17 cellular contexts compared by ENCODE assay signal in the genomic region with DNA sequence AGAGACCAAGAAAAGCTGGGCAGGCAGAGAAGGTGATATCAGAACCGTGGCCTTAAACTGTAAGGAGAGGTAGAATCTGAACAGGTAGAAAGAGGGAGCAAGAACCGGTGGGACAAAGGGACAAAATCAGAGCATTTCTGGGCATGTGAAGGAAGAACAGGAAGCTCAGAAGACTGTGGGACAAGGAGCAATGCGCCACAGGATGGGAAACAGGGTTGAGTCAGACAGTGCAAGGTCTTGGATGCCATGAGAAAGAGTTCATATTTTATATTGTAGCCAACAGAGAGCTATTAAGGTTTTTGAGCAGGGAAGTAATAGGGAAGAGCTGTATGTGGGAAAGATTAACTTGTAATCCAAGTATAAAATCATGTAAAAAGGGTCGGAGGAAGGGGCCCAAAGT.
DNase-seq lines count a peak whose midpoint lies in the region; ATAC-seq, FAIRE-seq and TF ChIP-seq lines count a peak whose summit lies in the region.
"Had no signal": no experiment of that assay in that cellular context is flagged by ENCODE, and none has a peak within 500 bp of the region (broad histone marks: within the 10 kb centered on the region; RNA-seq: fewer than 3 reads in every experiment).

No MANE protein-coding gene starts in this region.

- TF ChIP-seq CTCF in astrocyte (IDR thresholded peaks at IDR 0.05; ENCODE audit: insufficient read depth, low read depth, low read length) (no peak), keratinocyte (optimal IDR thresholded peaks at IDR 0.05 in 1 of 3, IDR thresholded peaks at IDR 0.05 in 1 of 3, conservative IDR thresholded peaks at IDR 0.05 in 1 of 3; ENCODE audit: extremely low read depth in 1 of 3, insufficient read depth in 2 of 3, low read length in 3 of 3) (no peak)

- no peaks in the 10 kb centered on the region for H3K27me3 Mint-ChIP-seq in astrocyte (ENCODE audit: low read depth, unreplicated experiment)

- H3K9me1 ChIP-seq in keratinocyte (ENCODE audit: control insufficient read depth, extremely low read depth, insufficient read depth, low read length), result no peaks in the 10 kb centered on the region

- H3K4me3 Mint-ChIP-seq in astrocyte (ENCODE audit: unreplicated experiment), result peak overlapping the region; percentile 18
- H3K4me3 Mint-ChIP-seq: activated CD4-positive, alpha-beta T cell treated with anti-CD3 and anti-CD28 coated beads, Interleukin-2, amount 10 ng/mL, durations not matched to agents 7 days and 5 days; activated T-cell treated with anti-CD3 and anti-CD28 coated beads, Interleukin-2, amount 50 U/mL, for 72 hours; CD8-positive, alpha-beta T cell had no signal

- no peak for ATAC-seq in GM21825 (IDR thresholded peaks at IDR 0.05; ENCODE audit: unreplicated experiment)
- ATAC-seq: activated T-cell treated with anti-CD3 and anti-CD28 coated beads, Interleukin-2, amount 50 U/mL, for 72 hours; CD8-positive, alpha-beta T cell had no signal

- no peaks in the 10 kb centered on the region for H3K9me3 Mint-ChIP-seq in astrocyte (ENCODE audit: unreplicated experiment)
- H3K9me3 Mint-ChIP-seq: activated CD4-positive, alpha-beta T cell treated with anti-CD3 and anti-CD28 coated beads, Interleukin-2, amount 10 ng/mL, durations not matched to agents 7 days and 5 days; CD8-positive, alpha-beta T cell had no signal

- H3K79me2 ChIP-seq in astrocyte (ENCODE audit: insufficient read depth, low read length) (no peaks in the 10 kb centered on the region), keratinocyte (ENCODE audit: control insufficient read depth, insufficient read depth, low read length) (no peaks in the 10 kb centered on the region)

- H3K36me3 Mint-ChIP-seq in astrocyte (ENCODE audit: low read depth, unreplicated experiment), result peaks cover 2% of the 10 kb centered on the region
- H3K36me3 Mint-ChIP-seq: CD8-positive, alpha-beta T cell had no signal

- no peak for FAIRE-seq in astrocyte (lab: Jason Lieb, UNC)
- FAIRE-seq in keratinocyte (lab: Jason Lieb, UNC), result peak; percentile 56
- FAIRE-seq: frontal cortex had no signal

- peak overlapping the region; percentile 62 for H3K4me2 ChIP-seq in astrocyte (ENCODE audit: low read length)
- no peak overlapping the region for H3K4me2 ChIP-seq in keratinocyte (ENCODE audit: control insufficient read depth, extremely low read depth, insufficient read depth, low read depth, low read length)

- peak overlapping the region; percentile 59 for H3K27ac Mint-ChIP-seq in astrocyte (ENCODE audit: unreplicated experiment)
- H3K27ac Mint-ChIP-seq: activated CD4-positive, alpha-beta T cell treated with anti-CD3 and anti-CD28 coated beads, Interleukin-2, amount 10 ng/mL, durations not matched to agents 7 days and 5 days; CD8-positive, alpha-beta T cell had no signal

- no peak overlapping the region for H3K9ac ChIP-seq in astrocyte (ENCODE audit: low read length)
- H3K9ac ChIP-seq in keratinocyte (ENCODE audit: control insufficient read depth, extremely low read depth, insufficient read depth, low read length), result no peak overlapping the region
- H3K9ac ChIP-seq in subcutaneous abdominal adipose tissue (ENCODE audit: low read length in 5 of 5), result peak overlapping the region in 2 of 5 donors; percentile 0 to 13

- DNase-seq in GM03348 (ENCODE audit: low spot score) (peak; percentile 39), astrocyte (ENCODE audit: low read depth) (peak; percentile 29), keratinocyte (ENCODE audit: low read depth, low spot score) (no peak), KG1 (lab: John Stamatoyannopoulos, UW) (no peak)
- DNase-seq in stimulated activated naive CD4-positive, alpha-beta T cell (lab: John Stamatoyannopoulos, UW), result no peak
- DNase-seq: activated CD4-positive, alpha-beta T cell treated with anti-CD3 and anti-CD28 coated beads, Interleukin-2, amount 10 ng/mL, durations not matched to agents 7 days and 5 days; activated T-cell treated with anti-CD3 and anti-CD28 coated beads, Interleukin-2, amount 50 U/mL, for 72 hours; CD8-positive, alpha-beta T cell; NCI-H2029 treated with DMSO at 0.1 percent for 48 hours; NCI-H774; posterior cingulate gyrus; T-helper 2 cell; upper lobe of left lung had no signal

- H3K27ac ChIP-seq in astrocyte (ENCODE audit: low read depth, low read length), result peak overlapping the region; percentile 40
- H3K27ac ChIP-seq in keratinocyte (ENCODE audit: control insufficient read depth, insufficient read depth, low read length), result peak overlapping the region; percentile 15
- peak overlapping the region; percentile 92 for H3K27ac ChIP-seq in subcutaneous abdominal adipose tissue (ENCODE audit: low read depth, low read length)
- H3K27ac ChIP-seq: adrenal gland, upper lobe of left lung had no signal

- H4K20me1 ChIP-seq in astrocyte (ENCODE audit: insufficient read depth, low read length) (no peaks in the 10 kb centered on the region), keratinocyte (ENCODE audit: control insufficient read depth, extremely low read depth, insufficient read depth, low read length) (no peaks in the 10 kb centered on the region)

- H3K4me3 ChIP-seq in astrocyte (ENCODE audit: insufficient read depth, low read depth, low read length) (no peak overlapping the region), keratinocyte (ENCODE audit: control insufficient read depth in 2 of 3, extremely low read depth in 1 of 3, insufficient read depth in 2 of 3, low read depth in 1 of 3, low read length in 3 of 3) (no peak overlapping the region), subcutaneous abdominal adipose tissue (ENCODE audit: low read depth in 1 of 5, low read length in 5 of 5) (no peak overlapping the region)
- H3K4me3 ChIP-seq: adrenal gland, upper lobe of left lung had no signal

- no peaks in the 10 kb centered on the region for H3K27me3 ChIP-seq in astrocyte (ENCODE audit: insufficient read depth, low read length)
- no peaks in the 10 kb centered on the region for H3K27me3 ChIP-seq in keratinocyte (ENCODE audit: control insufficient read depth, extremely low read depth, insufficient read depth, low read length)
- H3K27me3 ChIP-seq in subcutaneous abdominal adipose tissue (ENCODE audit: control insufficient read depth in 5 of 5, insufficient read depth in 4 of 5, low read length in 5 of 5), result no peaks in the 10 kb centered on the region
- H3K27me3 ChIP-seq: adrenal gland, upper lobe of left lung had no signal

- dilution Hi-C loops in keratinocyte (cut with MboI; ENCODE audit: extremely low pct_ligation_motif_present, low sequenced_read_pairs), result no loop called here

- H3K9me3 ChIP-seq in astrocyte (ENCODE audit: insufficient read depth, low read depth, low read length) (peaks cover 4% of the 10 kb centered on the region), keratinocyte (ENCODE audit: control insufficient read depth, low read depth, low read length) (no peaks in the 10 kb centered on the region), subcutaneous abdominal adipose tissue (ENCODE audit: control insufficient read depth in 5 of 5, low read length in 5 of 5) (no peaks in the 10 kb centered on the region)
- H3K9me3 ChIP-seq: adrenal gland, upper lobe of left lung had no signal

- H3K4me1 ChIP-seq in astrocyte (ENCODE audit: insufficient read depth, low read length), result peaks cover 25% of the 10 kb centered on the region
- H3K4me1 ChIP-seq in keratinocyte (ENCODE audit: control insufficient read depth, extremely low read depth, insufficient read depth, low read length), result peaks cover 37% of the 10 kb centered on the region
- H3K4me1 ChIP-seq in subcutaneous abdominal adipose tissue (ENCODE audit: control insufficient read depth in 5 of 5, insufficient read depth in 5 of 5, low read length in 5 of 5), result peaks cover 3 to 37% (median 29%) of the 10 kb centered on the region in 5 donors

- H2AFZ ChIP-seq in astrocyte (ENCODE audit: low read depth, low read length), result peak overlapping the region; percentile 57
- peak overlapping the region; percentile 93 for H2AFZ ChIP-seq in keratinocyte (ENCODE audit: control insufficient read depth, low read length)

- H3K4me1 Mint-ChIP-seq in astrocyte (ENCODE audit: low read depth, unreplicated experiment), result peaks cover 39% of the 10 kb centered on the region
- H3K4me1 Mint-ChIP-seq: activated CD4-positive, alpha-beta T cell treated with anti-CD3 and anti-CD28 coated beads, Interleukin-2, amount 10 ng/mL, durations not matched to agents 7 days and 5 days had no signal

- H3K36me3 ChIP-seq in astrocyte (ENCODE audit: insufficient read depth, low read length) (no peaks in the 10 kb centered on the region), keratinocyte (ENCODE audit: control insufficient read depth in 2 of 2, extremely low read depth in 1 of 2, insufficient read depth in 2 of 2, low read length in 2 of 2) (no peaks in the 10 kb centered on the region), subcutaneous abdominal adipose tissue (ENCODE audit: control insufficient read depth in 5 of 5, insufficient read depth in 5 of 5, low read length in 5 of 5) (no peaks in the 10 kb centered on the region)
- H3K36me3 ChIP-seq: adrenal gland, upper lobe of left lung had no signal

Comparison
In these comparisons a context has a peak if more than half of its experiments do, and no peak if none do; other contexts are left out.
1. DNase-seq: peak in GM03348 (single experiment) and astrocyte (single experiment); none in keratinocyte (single experiment), stimulated activated naive CD4-positive, alpha-beta T cell (0 of 6) and KG1 (single experiment).
2. H3K27ac ChIP-seq: peak in every context shown above with its lines; median percentile 92 in subcutaneous abdominal adipose tissue; 40 in astrocyte; 15 in keratinocyte.